ENCODE assay signal across 8 cellular contexts in genomic region chr2:174395284-174395968, GRCh38. TPM values are rescaled to one million over a fixed set of nuclear protein-coding genes. Genes with fewer than 3 reads are reported as not detected.
DNase-seq lines count a peak whose midpoint lies in the region; ATAC-seq, FAIRE-seq and TF ChIP-seq lines count a peak whose summit lies in the region.

A gene with protein sequence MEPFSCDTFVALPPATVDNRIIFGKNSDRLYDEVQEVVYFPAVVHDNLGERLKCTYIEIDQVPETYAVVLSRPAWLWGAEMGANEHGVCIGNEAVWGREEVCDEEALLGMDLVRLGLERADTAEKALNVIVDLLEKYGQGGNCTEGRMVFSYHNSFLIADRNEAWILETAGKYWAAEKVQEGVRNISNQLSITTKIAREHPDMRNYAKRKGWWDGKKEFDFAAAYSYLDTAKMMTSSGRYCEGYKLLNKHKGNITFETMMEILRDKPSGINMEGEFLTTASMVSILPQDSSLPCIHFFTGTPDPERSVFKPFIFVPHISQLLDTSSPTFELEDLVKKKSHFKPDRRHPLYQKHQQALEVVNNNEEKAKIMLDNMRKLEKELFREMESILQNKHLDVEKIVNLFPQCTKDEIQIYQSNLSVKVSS (plus strand): TSS chr2:174395730. CDS start chr2:174398284, 2,554 bp downstream.

- H3K27ac ChIP-seq in ACC112 (ENCODE audit: low read depth, low read length), result peak within 1 kb of the TSS; percentile 66
- peak within 1 kb of the TSS; percentile 85 for H3K27ac ChIP-seq in smooth muscle cell (ENCODE audit: low read depth)

- no peak for FAIRE-seq in bronchial epithelial cell (lab: Jason Lieb, UNC)

- peaks cover 16% of the 10 kb centered on the region for H4K20me1 ChIP-seq in smooth muscle cell (ENCODE audit: low read depth)

- peak; percentile 91 for ATAC-seq in GM18861 (IDR thresholded peaks at IDR 0.05; ENCODE audit: unreplicated experiment)
- peak; percentile 84 for ATAC-seq in HG03097 (IDR thresholded peaks at IDR 0.05; ENCODE audit: low FRiP score, unreplicated experiment)

- DNase-seq in NCI-H2171 treated with DMSO at 0.1 percent for 48 hours (lab: John Stamatoyannopoulos, UW), result peak; percentile 96
- DNase-seq in bronchial epithelial cell (ENCODE audit: low read depth), result peak; percentile 67
- peak; percentile 96 for DNase-seq in iPS-NIHi7 (ENCODE audit: extremely low spot score)
- DNase-seq in smooth muscle cell (lab: John Stamatoyannopoulos, UW; ENCODE audit: unreplicated experiment), result peak; percentile 8

- TF ChIP-seq CTCF in WI38 (IDR thresholded peaks at IDR 0.05; ENCODE audit: low read depth, low read length) (no peak), bronchial epithelial cell (IDR thresholded peaks at IDR 0.05; ENCODE audit: insufficient read depth, low read length, severe bottlenecking) (no peak), smooth muscle cell (IDR thresholded peaks at IDR 0.05; ENCODE audit: borderline replicate concordance, insufficient read depth, poor library complexity, severe bottlenecking) (no peak)

- H3K36me3 ChIP-seq in ACC112 (ENCODE audit: insufficient read depth, low read length) (no peaks in the 10 kb centered on the region), bronchial epithelial cell (ENCODE audit: control insufficient read depth, insufficient read depth, low read length) (no peaks in the 10 kb centered on the region), smooth muscle cell (ENCODE audit: low read depth) (peaks cover 4% of the 10 kb centered on the region)

- H2AFZ ChIP-seq in ACC112 (ENCODE audit: low read length, unreplicated experiment) (peak within 1 kb of the TSS; percentile 97), smooth muscle cell (ENCODE audit: low read depth) (peak within 1 kb of the TSS; percentile 92)

- peaks cover 37% of the 10 kb centered on the region for H3K79me2 ChIP-seq in ACC112 (ENCODE audit: control insufficient read depth, insufficient read depth, low read length, unreplicated experiment)
- peaks cover 49% of the 10 kb centered on the region for H3K79me2 ChIP-seq in smooth muscle cell (ENCODE audit: low read depth)

- peak within 1 kb of the TSS; percentile 89 for H3K9ac ChIP-seq in smooth muscle cell (ENCODE audit: low read depth)

- H3K27me3 ChIP-seq in ACC112 (ENCODE audit: insufficient read depth, low read length) (no peaks in the 10 kb centered on the region), bronchial epithelial cell (ENCODE audit: control insufficient read depth, insufficient read depth, low read length) (no peaks in the 10 kb centered on the region), smooth muscle cell (ENCODE audit: low read depth) (no peaks in the 10 kb centered on the region)

- H3K9me3 ChIP-seq in smooth muscle cell (replicated peaks; ENCODE audit: low read depth), result no peaks in the 10 kb centered on the region

- peaks cover 10% of the 10 kb centered on the region for H3K4me1 ChIP-seq in ACC112 (ENCODE audit: control insufficient read depth, insufficient read depth, low read length, unreplicated experiment)
- peaks cover 10% of the 10 kb centered on the region for H3K4me1 ChIP-seq in smooth muscle cell (ENCODE audit: low read depth)

- WGBS in smooth muscle cell (ENCODE audit: low lambda C conversion rate), result 1% methylated on average over 35 of the region's 35 CpGs

- H3K4me3 ChIP-seq in ACC112 (ENCODE audit: low read depth, low read length) (peak within 1 kb of the TSS; percentile 95), WI38 (ENCODE audit: low read depth, low read length) (peak within 1 kb of the TSS; percentile 91), bronchial epithelial cell (ENCODE audit: low read depth, low read length) (peak within 1 kb of the TSS; percentile 83), smooth muscle cell (peak within 1 kb of the TSS; percentile 92)

- H3F3A ChIP-seq in smooth muscle cell (ENCODE audit: low read depth), result no peaks in the 10 kb centered on the region

- peak within 1 kb of the TSS; percentile 92 for H3K4me2 ChIP-seq in smooth muscle cell

RNA-seq across cellular contexts. Expression of the gene that starts here (rescaled TPM):
- 20.0 and 21.8 TPM in 2 replicates for total RNA-seq in bronchial epithelial cell
- 27.2 and 27.8 TPM in 2 replicates for total RNA-seq in smooth muscle cell
- polyA plus RNA-seq in smooth muscle cell, result 9.8 and 19.1 TPM in 2 replicates

Comparison
In these comparisons a context has a peak if more than half of its experiments do, and no peak if none do; other contexts are left out.
1. Peak in every context shown above with its lines: DNase-seq, ATAC-seq, H3K4me3 ChIP-seq and H3K27ac ChIP-seq.
2. DNase-seq: peak in every context shown above with its lines; median percentile 96 in NCI-H2171 treated with DMSO at 0.1 percent for 48 hours; 96 in iPS-NIHi7; 67 in bronchial epithelial cell; 8 in smooth muscle cell.